13 cellular contexts compared by ENCODE assay signal in genomic region chr15:62058327-62059028, GRCh38. TPM values are rescaled to one million over a fixed set of nuclear protein-coding genes. Genes with fewer than 3 reads are reported as not detected.
DNase-seq lines count a peak whose midpoint lies in the region; ATAC-seq, FAIRE-seq and TF ChIP-seq lines count a peak whose summit lies in the region.
"Had no signal": no experiment of that assay in that cellular context is flagged by ENCODE, and none has a peak within 500 bp of the region (broad histone marks: within the 10 kb centered on the region; RNA-seq: fewer than 3 reads in every experiment).

No MANE protein-coding gene starts in this region.

- H3K4me3 ChIP-seq in PC-3 (ENCODE audit: low read length) (no peak overlapping the region), endothelial cell of umbilical vein (replicated peaks in 1 of 3; ENCODE audit: insufficient read depth in 1 of 3, low read depth in 1 of 3, low read length in 3 of 3) (no peak overlapping the region)

- H3K36me3 Mint-ChIP-seq in activated T-cell treated with anti-CD3 and anti-CD28 coated beads, Interleukin-2, amount 50 U/mL, for 72 hours (ENCODE audit: insufficient read depth in 2 of 2) = peaks cover 0 to 3% of the 10 kb centered on the region in 2 donors
- H3K36me3 Mint-ChIP-seq in stimulated activated effector memory CD8-positive, alpha-beta T cell treated with anti-CD3 and anti-CD28 coated beads, Interleukin-12 subunit alpha, Interleukin-12 subunit beta, amount 100 ng/mL, for 72 hours = peaks cover 31% of the 10 kb centered on the region

- H3K79me2 ChIP-seq in PC-3 (ENCODE audit: low read length) = peaks cover 17% of the 10 kb centered on the region
- peaks cover 43% of the 10 kb centered on the region for H3K79me2 ChIP-seq in endothelial cell of umbilical vein (ENCODE audit: control insufficient read depth, insufficient read depth, low read length)

- peak overlapping the region; percentile 84; the same call in 1 of the 2 replicates for H3K4me2 ChIP-seq in PC-3 (ENCODE audit: low read length)
- H3K4me2 ChIP-seq in endothelial cell of umbilical vein (ENCODE audit: insufficient read depth, low read length) = peak overlapping the region; percentile 99

- peaks cover 67% of the 10 kb centered on the region for H3K4me1 Mint-ChIP-seq in activated T-cell treated with anti-CD3 and anti-CD28 coated beads, Interleukin-2, amount 50 U/mL, for 72 hours (ENCODE audit: low read depth)
- peaks cover 52% of the 10 kb centered on the region for H3K4me1 Mint-ChIP-seq in stimulated activated effector memory CD8-positive, alpha-beta T cell treated with anti-CD3 and anti-CD28 coated beads, Interleukin-12 subunit alpha, Interleukin-12 subunit beta, amount 100 ng/mL, for 72 hours

- peak overlapping the region; percentile 46 for H3K27ac Mint-ChIP-seq in activated T-cell treated with anti-CD3 and anti-CD28 coated beads, Interleukin-2, amount 50 U/mL, for 72 hours
- H3K27ac Mint-ChIP-seq in stimulated activated effector memory CD8-positive, alpha-beta T cell treated with anti-CD3 and anti-CD28 coated beads, Interleukin-12 subunit alpha, Interleukin-12 subunit beta, amount 100 ng/mL, for 72 hours = no peak overlapping the region

- dilution Hi-C loops in endothelial cell of umbilical vein (cut with MboI; ENCODE audit: extremely low pct_ligation_motif_present, low sequenced_read_pairs) = no loop called here

- POLR2A ChIA-PET in PC-3 (lab: Charles Lee; ENCODE audit: unreplicated experiment) (interaction anchor here (0.5 kb wide), 1 partner anchor 152 kb away, joined by 3 read pairs; no protein-coding TSS in a partner anchor), endothelial cell of umbilical vein (lab: Charles Lee) (no interaction called here)

- TF ChIP-seq CTCF in PC-3 (conservative IDR thresholded peaks at IDR 0.05; ENCODE audit: low read depth, low read length) (no peak), endothelial cell of umbilical vein (IDR thresholded peaks at IDR 0.05; ENCODE audit: extremely low read depth in 1 of 2, insufficient read depth in 1 of 2, low read depth in 1 of 2, low read length in 2 of 2) (no peak)

- no peak for DNase-seq in activated T-cell treated with anti-CD3 and anti-CD28 coated beads, Interleukin-2, amount 50 U/mL, for 72 hours
- DNase-seq in activated T-cell treated with anti-CD3 and anti-CD28 coated beads, Interleukin-2, amount 50 U/mL, for 1 hour = no peak
- DNase-seq in PC-3 (no peak), endothelial cell of umbilical vein (ENCODE audit: low read depth, low spot score) (no peak), Right ventricle myocardium superior (no peak), glomerular visceral epithelial cell (ENCODE audit: extremely low spot score) (no peak), islet precursor cell (no peak)
- DNase-seq in stimulated activated effector memory CD8-positive, alpha-beta T cell treated with anti-CD3 and anti-CD28 coated beads, Interleukin-12 subunit alpha, Interleukin-12 subunit beta, amount 100 ng/mL, for 72 hours (ENCODE audit: low spot score in 2 of 2) = no peak
- DNase-seq: activated CD4-positive, CD25-positive, alpha-beta regulatory T cell; amniotic stem cell; NCI-H2171 had no signal

- ATAC-seq in activated T-cell treated with anti-CD3 and anti-CD28 coated beads, Interleukin-2, amount 50 U/mL, for 72 hours (replicated peaks in 1 of 2) = no peak
- no peak for ATAC-seq in PC-3
- ATAC-seq in stimulated activated effector memory CD8-positive, alpha-beta T cell treated with anti-CD3 and anti-CD28 coated beads, Interleukin-12 subunit alpha, Interleukin-12 subunit beta, amount 100 ng/mL, for 72 hours = no peak
- no peak for ATAC-seq in Right ventricle myocardium superior (ENCODE audit: poor library complexity)

- H2AFZ ChIP-seq in PC-3 (ENCODE audit: low read length) (no peak overlapping the region), endothelial cell of umbilical vein (ENCODE audit: low read depth, low read length) (no peak overlapping the region)

- no peak for FAIRE-seq in endothelial cell of umbilical vein (lab: Jason Lieb, UNC)
- FAIRE-seq: endometrium had no signal

- CTCF ChIA-PET in PC-3 (lab: Charles Lee) (interaction anchor here (1.0 kb wide), 1 partner anchor 67 kb away, joined by 5 read pairs; no protein-coding TSS in a partner anchor), endothelial cell of umbilical vein (lab: Charles Lee) (interaction anchor here (0.7 to 3.5 kb wide), 15 partner anchors 12 to 249 kb away, joined by 3 to 27 read pairs (median 8); no protein-coding TSS in a partner anchor)

- 0 out of 2 replicates have a peak, but pooled peaks cover under 1% of the 10 kb centered on the region for H3K4me1 ChIP-seq in PC-3 (ENCODE audit: insufficient read depth, low read length)
- H3K4me1 ChIP-seq in endothelial cell of umbilical vein (ENCODE audit: control insufficient read depth, extremely low read depth, insufficient read depth, low read length) = peaks cover 15% of the 10 kb centered on the region

- H3K27me3 Mint-ChIP-seq in activated T-cell treated with anti-CD3 and anti-CD28 coated beads, Interleukin-2, amount 50 U/mL, for 72 hours (ENCODE audit: low read depth) = no peaks in the 10 kb centered on the region

- no peaks in the 10 kb centered on the region for H3F3A ChIP-seq in PC-3 (ENCODE audit: low read length, unreplicated experiment)

- no peaks in the 10 kb centered on the region for H3K9me3 ChIP-seq in PC-3 (ENCODE audit: low read length)
- H3K9me3 ChIP-seq in endothelial cell of umbilical vein (replicated peaks; ENCODE audit: control insufficient read depth, insufficient read depth, low read length) = no peaks in the 10 kb centered on the region

- H3K36me3 ChIP-seq in PC-3 (ENCODE audit: low read depth, low read length) = no peaks in the 10 kb centered on the region
- H3K36me3 ChIP-seq in endothelial cell of umbilical vein (ENCODE audit: control insufficient read depth in 2 of 2, extremely low read depth in 1 of 2, insufficient read depth in 2 of 2, low read length in 2 of 2) = no peaks in the 10 kb centered on the region

- H3K9me2 ChIP-seq in PC-3 (replicated peaks; ENCODE audit: low read length) = no peaks in the 10 kb centered on the region

- no peak for TF ChIP-seq POLR2A in endothelial cell of umbilical vein (IDR thresholded peaks at IDR 0.05; ENCODE audit: low read depth, low read length)

- no peaks in the 10 kb centered on the region for H3K27me3 ChIP-seq in PC-3 (ENCODE audit: low read length)
- H3K27me3 ChIP-seq in endothelial cell of umbilical vein (ENCODE audit: control insufficient read depth in 2 of 2, insufficient read depth in 2 of 2, low read length in 2 of 2) = no peaks in the 10 kb centered on the region

- H3K9me3 Mint-ChIP-seq in activated T-cell treated with anti-CD3 and anti-CD28 coated beads, Interleukin-2, amount 50 U/mL, for 72 hours = no peaks in the 10 kb centered on the region
- H3K9me3 Mint-ChIP-seq in stimulated activated effector memory CD8-positive, alpha-beta T cell treated with anti-CD3 and anti-CD28 coated beads, Interleukin-12 subunit alpha, Interleukin-12 subunit beta, amount 100 ng/mL, for 72 hours = no peaks in the 10 kb centered on the region

- H4K20me1 ChIP-seq in PC-3 (ENCODE audit: low read length) = no peaks in the 10 kb centered on the region
- no peaks in the 10 kb centered on the region for H4K20me1 ChIP-seq in endothelial cell of umbilical vein (replicated peaks; ENCODE audit: control insufficient read depth, extremely low read depth, insufficient read depth, low read length)

- no TSS peak for BruUV-seq in PC-3 (replicated peaks; lab: Mats Ljungman, UMichigan)
- BruUV-seq in endothelial cell of umbilical vein (replicated peaks; lab: Mats Ljungman, UMichigan) = no TSS peak

- peak overlapping the region; percentile 51 to 89 for H3K4me3 Mint-ChIP-seq in activated T-cell treated with anti-CD3 and anti-CD28 coated beads, Interleukin-2, amount 50 U/mL, for 72 hours
- peak overlapping the region; percentile 93 for H3K4me3 Mint-ChIP-seq in stimulated activated effector memory CD8-positive, alpha-beta T cell treated with anti-CD3 and anti-CD28 coated beads, Interleukin-12 subunit alpha, Interleukin-12 subunit beta, amount 100 ng/mL, for 72 hours

- H3K27ac ChIP-seq in PC-3 (ENCODE audit: low read length) = no peak overlapping the region
- no peak overlapping the region for H3K27ac ChIP-seq in endothelial cell of umbilical vein (ENCODE audit: insufficient read depth, low read depth, low read length)

- H3K9ac ChIP-seq in PC-3 (ENCODE audit: low read length) = no peak overlapping the region
- H3K9ac ChIP-seq in endothelial cell of umbilical vein (replicated peaks; ENCODE audit: extremely low read depth, insufficient read depth, low read length) = no peak overlapping the region

- no peaks in the 10 kb centered on the region for H3K9me1 ChIP-seq in endothelial cell of umbilical vein (replicated peaks; ENCODE audit: control insufficient read depth, extremely low read depth, insufficient read depth, low read length)

- intact Hi-C loops in PC-3 (cut with micrococcal nuclease) = no loop called here
- intact Hi-C loops in endothelial cell of umbilical vein (cut with micrococcal nuclease) = no loop called here
- intact Hi-C loops in Right ventricle myocardium superior (cut with DNase I) = no loop called here

RNA-seq across cellular contexts. Expression of gene VPS13C, which starts 1.8 kb away (rescaled TPM):
- 10 to 100 TPM; 71.7 to 88.5 TPM for total RNA-seq in activated T-cell treated with anti-CD3 and anti-CD28 coated beads, Interleukin-2, amount 50 U/mL, for 72 hours
- 11.3 and 11.4 TPM in 2 replicates for total RNA-seq in PC-3 (2014; rRNA removed)
- total RNA-seq in endothelial cell of umbilical vein = 57.5 and 60.3 TPM in 2 replicates
- 8.6 and 10.8 TPM in 2 replicates for polyA plus RNA-seq in endothelial cell of umbilical vein
- 7.6 TPM in 2 replicates for polyA plus RNA-seq in endothelial cell of umbilical vein (2011; cell fraction: cytosol; rRNA removed)
- polyA plus RNA-seq in endothelial cell of umbilical vein (2011; cell fraction: nucleus; rRNA removed) = 37.7 and 42.1 TPM in 2 replicates
- polyA plus RNA-seq in endothelial cell of umbilical vein (2012) = 17.6 and 21.9 TPM in 2 replicates
- 66.7 and 87.2 TPM in 2 replicates for polyA minus RNA-seq in endothelial cell of umbilical vein
- 16.4 TPM for polyA minus RNA-seq in endothelial cell of umbilical vein (2011; cell fraction: cytosol; rRNA and poly(A)+ RNA removed)
- polyA minus RNA-seq in endothelial cell of umbilical vein (2011; cell fraction: nucleus; rRNA and poly(A)+ RNA removed) = 175 and 231 TPM in 2 replicates
- 32.8 TPM for total RNA-seq in Right ventricle myocardium superior

RNA-seq across cellular contexts. Expression of gene C2CD4A, which starts 8.3 kb away (rescaled TPM):
- total RNA-seq in activated T-cell treated with anti-CD3 and anti-CD28 coated beads, Interleukin-2, amount 50 U/mL, for 72 hours = 1 to 10 TPM in 1 of 2 donors, under 1 TPM in 1; 0.46 to 1.8 TPM
- total RNA-seq in PC-3 (2014; rRNA removed) (0.11 and 0.52 TPM in 2 replicates), endothelial cell of umbilical vein (0.46 and 1.1 TPM in 2 replicates), Right ventricle myocardium superior (not detected)
- 0.10 and 0.33 TPM in 2 replicates for polyA plus RNA-seq in endothelial cell of umbilical vein
- 0.23 and 0.25 TPM in 2 replicates for polyA plus RNA-seq in endothelial cell of umbilical vein (2011; cell fraction: cytosol; rRNA removed)
- polyA plus RNA-seq in endothelial cell of umbilical vein (2011; cell fraction: nucleus; rRNA removed) = 0.64 and 0.80 TPM in 2 replicates
- 0.25 and 0.37 TPM in 2 replicates for polyA plus RNA-seq in endothelial cell of umbilical vein (2012)
- 0.06 and 0.34 TPM in 2 replicates for polyA minus RNA-seq in endothelial cell of umbilical vein
- polyA minus RNA-seq in endothelial cell of umbilical vein (2011; cell fraction: cytosol; rRNA and poly(A)+ RNA removed) = not detected
- 1.6 and 2.3 TPM in 2 replicates for polyA minus RNA-seq in endothelial cell of umbilical vein (2011; cell fraction: nucleus; rRNA and poly(A)+ RNA removed)
- total RNA-seq: HT1080 had no signal
